ENCODE assay signal across 11 cellular contexts in genomic region chr5:112142769-112143270, GRCh38.
DNase-seq lines count a peak whose midpoint lies in the region; ATAC-seq and TF ChIP-seq lines count a peak whose summit lies in the region.
"Had no signal": no experiment of that assay in that cellular context is flagged by ENCODE, and none has a peak within 500 bp of the region (broad histone marks: within the 10 kb centered on the region; RNA-seq: fewer than 3 reads in every experiment).

No MANE protein-coding gene starts in this region.

- no peak for TF ChIP-seq CTCF in RWPE2 (IDR thresholded peaks at IDR 0.05; ENCODE audit: poor library complexity, severe bottlenecking)
- TF ChIP-seq CTCF in kidney epithelial cell (IDR thresholded peaks at IDR 0.05; ENCODE audit: insufficient read depth, low read length, poor library complexity, severe bottlenecking) = no peak

- peak; percentile 68 for ATAC-seq in GM18502 (IDR thresholded peaks at IDR 0.05; ENCODE audit: poor library complexity, unreplicated experiment)
- ATAC-seq in HG02852 (IDR thresholded peaks at IDR 0.05; ENCODE audit: unreplicated experiment) = peak; percentile 48
- peak; percentile 64 for ATAC-seq in RWPE2 (ENCODE audit: low read depth)

- no peak overlapping the region for H3K27ac ChIP-seq in RWPE2 (ENCODE audit: poor library complexity, severe bottlenecking)

- H3K4me1 ChIP-seq in RWPE2 (ENCODE audit: insufficient read depth, poor library complexity, severe bottlenecking) = peaks cover 14% of the 10 kb centered on the region

- no peaks in the 10 kb centered on the region for H3K27me3 ChIP-seq in RWPE2 (ENCODE audit: insufficient read depth, poor library complexity, severe bottlenecking)
- no peaks in the 10 kb centered on the region for H3K27me3 ChIP-seq in kidney epithelial cell (ENCODE audit: control insufficient read depth, insufficient read depth, low read length)

- H3K36me3 ChIP-seq in RWPE2 (ENCODE audit: low read depth) (no peaks in the 10 kb centered on the region), kidney epithelial cell (ENCODE audit: control insufficient read depth, insufficient read depth, low read length) (no peaks in the 10 kb centered on the region)

- no peaks in the 10 kb centered on the region for H3K9me3 ChIP-seq in RWPE2 (ENCODE audit: severe bottlenecking)

- H3K4me3 ChIP-seq in RWPE2 (ENCODE audit: severe bottlenecking) (no peak overlapping the region), kidney epithelial cell (ENCODE audit: low read depth, low read length) (no peak overlapping the region)

- DNase-seq in RWPE2 (ENCODE audit: low spot score) (no peak), kidney epithelial cell (ENCODE audit: low read depth) (peak; percentile 79), SKM-1 (lab: John Stamatoyannopoulos, UW; ENCODE audit: unreplicated experiment) (no peak), SKM-1 treated with dmso at 0.1 percent for 144 hours (lab: John Stamatoyannopoulos, UW; ENCODE audit: unreplicated experiment) (no peak), NCI-H82 (lab: John Stamatoyannopoulos, UW) (no peak), SIG-M5 (lab: John Stamatoyannopoulos, UW) (no peak)
- DNase-seq: activated CD4-positive, alpha-beta T cell treated with anti-CD3 and anti-CD28 coated beads, Interleukin-2, amount 10 ng/mL, durations not matched to agents 24 days and 14 days; GDM1; NCI-H2171 treated with DMSO at 0.1 percent for 48 hours had no signal
